In the genomic region with DNA sequence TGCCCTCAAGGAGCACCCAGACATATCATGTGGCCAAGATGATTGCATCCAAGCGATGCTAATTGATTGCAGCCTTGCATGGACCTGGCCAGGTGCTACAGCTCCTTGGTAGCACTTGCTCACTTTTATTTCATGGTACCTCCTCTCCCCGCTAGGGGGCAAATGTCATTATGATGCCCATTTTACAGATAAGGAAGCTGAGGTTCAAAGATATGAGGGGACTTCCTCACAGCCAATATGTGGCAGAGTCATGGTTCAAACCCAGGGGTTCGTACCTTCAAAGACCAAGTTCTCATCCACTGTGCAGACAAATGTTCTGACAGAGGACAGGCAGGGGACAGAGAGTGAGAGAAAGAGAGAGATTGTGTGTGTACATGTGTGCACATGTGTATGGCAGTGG, we compare ENCODE assay signal across 2 cellular contexts.
TF ChIP-seq lines count a peak whose summit lies in the region.

No MANE protein-coding gene starts in this region.

TF ChIP-seq in SK-N-SH, 30 proteins besides CTCF, POLR2A, EP300 and RAD21 (continued from another document):
- TF ChIP-seq FOSL2 (IDR thresholded peaks at IDR 0.05; ENCODE audit: borderline replicate concordance, low read depth) (no peak), SIN3A (IDR thresholded peaks at IDR 0.05; ENCODE audit: borderline replicate concordance, low read depth, low read length) (no peak), FOXM1 (IDR thresholded peaks at IDR 0.05; ENCODE audit: low read depth) (no peak), GABPA (IDR thresholded peaks at IDR 0.05; ENCODE audit: low read depth) (no peak), CHD2 (IDR thresholded peaks at IDR 0.05; ENCODE audit: low read length, partially characterized antibody) (no peak)
TF ChIP-seq in SK-N-SH: peak in this region for 0.

TF ChIP-seq in SK-N-SH treated with all-trans-retinoic acid at 6 μM for 48 hours, 23 proteins besides CTCF, POLR2A, EP300 and RAD21 (continued from another document):
- TF ChIP-seq, protein P1, sequence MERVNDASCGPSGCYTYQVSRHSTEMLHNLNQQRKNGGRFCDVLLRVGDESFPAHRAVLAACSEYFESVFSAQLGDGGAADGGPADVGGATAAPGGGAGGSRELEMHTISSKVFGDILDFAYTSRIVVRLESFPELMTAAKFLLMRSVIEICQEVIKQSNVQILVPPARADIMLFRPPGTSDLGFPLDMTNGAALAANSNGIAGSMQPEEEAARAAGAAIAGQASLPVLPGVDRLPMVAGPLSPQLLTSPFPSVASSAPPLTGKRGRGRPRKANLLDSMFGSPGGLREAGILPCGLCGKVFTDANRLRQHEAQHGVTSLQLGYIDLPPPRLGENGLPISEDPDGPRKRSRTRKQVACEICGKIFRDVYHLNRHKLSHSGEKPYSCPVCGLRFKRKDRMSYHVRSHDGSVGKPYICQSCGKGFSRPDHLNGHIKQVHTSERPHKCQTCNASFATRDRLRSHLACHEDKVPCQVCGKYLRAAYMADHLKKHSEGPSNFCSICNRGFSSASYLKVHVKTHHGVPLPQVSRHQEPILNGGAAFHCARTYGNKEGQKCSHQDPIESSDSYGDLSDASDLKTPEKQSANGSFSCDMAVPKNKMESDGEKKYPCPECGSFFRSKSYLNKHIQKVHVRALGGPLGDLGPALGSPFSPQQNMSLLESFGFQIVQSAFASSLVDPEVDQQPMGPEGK (CRISPR knock-in tag; IDR thresholded peaks at IDR 0.05; ENCODE audit: borderline replicate concordance) = no peak
- TF ChIP-seq ESRRG (CRISPR knock-in tag; IDR thresholded peaks at IDR 0.05) = no peak
- TF ChIP-seq ARNTL (CRISPR knock-in tag; IDR thresholded peaks at IDR 0.05; ENCODE audit: borderline replicate concordance, low read depth) = no peak
- TF ChIP-seq RARB (CRISPR knock-in tag; IDR thresholded peaks at IDR 0.05) = no peak
- TF ChIP-seq TSHZ2 (CRISPR knock-in tag; IDR thresholded peaks at IDR 0.05) = no peak
- TF ChIP-seq GLIS3 (CRISPR knock-in tag; IDR thresholded peaks at IDR 0.05) = no peak
- TF ChIP-seq OSR1 (CRISPR knock-in tag; IDR thresholded peaks at IDR 0.05) = no peak
